23 cellular contexts compared by ENCODE assay signal in genomic region chr4:26434030-26434639, GRCh38. TPM values are rescaled to one million over a fixed set of nuclear protein-coding genes. Genes with fewer than 3 reads are reported as not detected.
A peak's percentile ranks its signal among the peaks of the same experiment; 100 is the strongest.
DNase-seq lines count a peak whose midpoint lies in the region; ATAC-seq and TF ChIP-seq lines count a peak whose summit lies in the region.
"Had no signal": no experiment of that assay in that cellular context is flagged by ENCODE, and none has a peak within 500 bp of the region (broad histone marks: within the 10 kb centered on the region; RNA-seq: fewer than 3 reads in every experiment).

No MANE protein-coding gene starts in this region.

- H3K4me2 ChIP-seq in fibroblast of lung (ENCODE audit: extremely low read depth, insufficient read depth, low read length) = no peak overlapping the region
- H3K4me2 ChIP-seq: A549, neural progenitor cell had no signal

- no peaks in the 10 kb centered on the region for H3K9me3 Mint-ChIP-seq in activated T-cell treated with anti-CD3 and anti-CD28 coated beads, Interleukin-2, amount 50 U/mL, for 24 hours
- H3K9me3 Mint-ChIP-seq in progenitor cell of endocrine pancreas (ENCODE audit: low read depth) = no peaks in the 10 kb centered on the region
- H3K9me3 Mint-ChIP-seq: CD14-positive monocyte; neural progenitor cell; stimulated activated memory B cell treated with anti-CD40 and anti-IgM and Interleukin-4, amounts not matched to agents 10 μg/mL and 1 μg/mL and 100 μg/mL, for 72 hours had no signal

- no peak overlapping the region for H3K4me3 Mint-ChIP-seq in activated T-cell treated with anti-CD3 and anti-CD28 coated beads, Interleukin-2, amount 50 U/mL, for 24 hours
- no peak overlapping the region for H3K4me3 Mint-ChIP-seq in progenitor cell of endocrine pancreas (ENCODE audit: low read depth)
- H3K4me3 Mint-ChIP-seq: CD14-positive monocyte; neural progenitor cell; stimulated activated memory B cell treated with anti-CD40 and anti-IgM and Interleukin-4, amounts not matched to agents 10 μg/mL and 1 μg/mL and 100 μg/mL, for 72 hours had no signal

- peaks cover 96% of the 10 kb centered on the region for H3K36me3 Mint-ChIP-seq in activated T-cell treated with anti-CD3 and anti-CD28 coated beads, Interleukin-2, amount 50 U/mL, for 24 hours (ENCODE audit: low read depth)
- H3K36me3 Mint-ChIP-seq in progenitor cell of endocrine pancreas (ENCODE audit: insufficient read depth) = peaks cover 52% of the 10 kb centered on the region

- ATAC-seq in GM18517 (IDR thresholded peaks at IDR 0.05; ENCODE audit: unreplicated experiment) = no peak
- ATAC-seq: A549; esophagus mucosa; stimulated activated memory B cell treated with anti-CD40 and anti-IgM and Interleukin-4, amounts not matched to agents 10 μg/mL and 1 μg/mL and 100 μg/mL, for 72 hours had no signal

- H2AFZ ChIP-seq in fibroblast of lung (ENCODE audit: low read length) = no peak overlapping the region
- H2AFZ ChIP-seq: neural progenitor cell had no signal

- peak overlapping the region; percentile 22 for H3K27ac Mint-ChIP-seq in activated T-cell treated with anti-CD3 and anti-CD28 coated beads, Interleukin-2, amount 50 U/mL, for 24 hours
- peak overlapping the region; percentile 31 for H3K27ac Mint-ChIP-seq in progenitor cell of endocrine pancreas
- H3K27ac Mint-ChIP-seq: neural progenitor cell; stimulated activated memory B cell treated with anti-CD40 and anti-IgM and Interleukin-4, amounts not matched to agents 10 μg/mL and 1 μg/mL and 100 μg/mL, for 72 hours had no signal

- peak overlapping the region; percentile 11 for H3K9ac ChIP-seq in adipocyte (ENCODE audit: low read length)
- H3K9ac ChIP-seq in fibroblast of lung (ENCODE audit: insufficient read depth, low read length) = no peak overlapping the region
- H3K9ac ChIP-seq: neural progenitor cell had no signal

- H3K4me1 ChIP-seq in adipocyte (ENCODE audit: control insufficient read depth, insufficient read depth, low read length) (peaks cover 31% of the 10 kb centered on the region), fibroblast of lung (ENCODE audit: control insufficient read depth, extremely low read depth, insufficient read depth, low read length) (no peaks in the 10 kb centered on the region)
- H3K4me1 ChIP-seq: A549, neural progenitor cell had no signal

- DNase-seq in activated T-cell treated with anti-CD3 and anti-CD28 coated beads, Interleukin-2, amount 50 U/mL, for 24 hours = no peak
- DNase-seq in activated T-cell treated with anti-CD3 and anti-CD28 coated beads for 4 hours = no peak
- DNase-seq in adipocyte (ENCODE audit: low read depth) = peak; percentile 55
- DNase-seq in fibroblast of lung (ENCODE audit: low read depth in 2 of 2) = peak; percentile 28 to 67
- DNase-seq in progenitor cell of endocrine pancreas (ENCODE audit: low spot score, unreplicated experiment) = no peak
- no peak for DNase-seq in NCI-H187 (lab: John Stamatoyannopoulos, UW)
- DNase-seq in AG08395 (ENCODE audit: low spot score) = no peak
- DNase-seq: activated gamma-delta T cell, dermis blood vessel endothelial cell, DMS153, islet precursor cell, midbrain, NCI-H1417 treated with DMSO at 0.1 percent for 48 hours, NCI-H774, T-helper 9 cell, thyroid gland had no signal

- H3K27me3 Mint-ChIP-seq in activated T-cell treated with anti-CD3 and anti-CD28 coated beads, Interleukin-2, amount 50 U/mL, for 24 hours = no peaks in the 10 kb centered on the region
- H3K27me3 Mint-ChIP-seq in progenitor cell of endocrine pancreas = no peaks in the 10 kb centered on the region
- H3K27me3 Mint-ChIP-seq: stimulated activated memory B cell treated with anti-CD40 and anti-IgM and Interleukin-4, amounts not matched to agents 10 μg/mL and 1 μg/mL and 100 μg/mL, for 72 hours had no signal

- no peak overlapping the region for H3K27ac ChIP-seq in fibroblast of lung (ENCODE audit: insufficient read depth, low read length)
- H3K27ac ChIP-seq: A549, neural progenitor cell, thyroid gland had no signal

- no peaks in the 10 kb centered on the region for H3K9me3 ChIP-seq in adipocyte (ENCODE audit: control insufficient read depth, low read length)
- H3K9me3 ChIP-seq in fibroblast of lung (ENCODE audit: control insufficient read depth, insufficient read depth, low read depth, low read length) = no peaks in the 10 kb centered on the region
- H3K9me3 ChIP-seq: A549, thyroid gland had no signal

- H3K4me3 ChIP-seq in adipocyte (ENCODE audit: low read length) = no peak overlapping the region
- no peak overlapping the region for H3K4me3 ChIP-seq in fibroblast of lung (replicated peaks in 1 of 4; ENCODE audit: control extremely low read depth in 1 of 4, insufficient read depth in 1 of 4, low read depth in 3 of 4, low read length in 4 of 4)
- H3K4me3 ChIP-seq: A549, neural progenitor cell, thyroid gland had no signal

- TF ChIP-seq CTCF in fibroblast of lung (conservative IDR thresholded peaks at IDR 0.05 in 1 of 2, IDR thresholded peaks at IDR 0.05 in 1 of 2; ENCODE audit: low read depth in 1 of 2, low read length in 2 of 2) = no peak
- TF ChIP-seq CTCF in progenitor cell of endocrine pancreas (IDR thresholded peaks at IDR 0.05; ENCODE audit: unreplicated experiment) = no peak

- no peaks in the 10 kb centered on the region for H3K4me1 Mint-ChIP-seq in activated T-cell treated with anti-CD3 and anti-CD28 coated beads, Interleukin-2, amount 50 U/mL, for 24 hours (ENCODE audit: low read depth)
- H3K4me1 Mint-ChIP-seq in progenitor cell of endocrine pancreas (ENCODE audit: low read depth) = peaks cover 40% of the 10 kb centered on the region
- H3K4me1 Mint-ChIP-seq: neural progenitor cell; stimulated activated memory B cell treated with anti-CD40 and anti-IgM and Interleukin-4, amounts not matched to agents 10 μg/mL and 1 μg/mL and 100 μg/mL, for 72 hours had no signal

- H3K36me3 ChIP-seq in adipocyte (ENCODE audit: control insufficient read depth, insufficient read depth, low read length, severe bottlenecking) (peaks cover 49% of the 10 kb centered on the region), fibroblast of lung (ENCODE audit: control insufficient read depth, insufficient read depth, low read length) (peaks cover 7% of the 10 kb centered on the region)

- H4K20me1 ChIP-seq in fibroblast of lung (ENCODE audit: control insufficient read depth, extremely low read depth, insufficient read depth, low read length) = no peaks in the 10 kb centered on the region

- H3K27me3 ChIP-seq in adipocyte (replicated peaks; ENCODE audit: control insufficient read depth, insufficient read depth, low read length) (no peaks in the 10 kb centered on the region), fibroblast of lung (ENCODE audit: control insufficient read depth, insufficient read depth, low read length) (no peaks in the 10 kb centered on the region)
- H3K27me3 ChIP-seq: neural progenitor cell, thyroid gland had no signal

- no peaks in the 10 kb centered on the region for H3K79me2 ChIP-seq in fibroblast of lung (ENCODE audit: control insufficient read depth, insufficient read depth, low read length)

RNA-seq across cellular contexts. Expression of gene CCKAR, which starts 56.1 kb away (rescaled TPM):
- total RNA-seq in fibroblast of lung (under 0.01 and 0.83 TPM in 2 replicates), progenitor cell of endocrine pancreas (2.4 and 2.7 TPM in 2 replicates)
- polyA plus RNA-seq in fibroblast of lung = 0.08 and 0.59 TPM in 2 replicates
- polyA plus RNA-seq in fibroblast of lung (2012) = 0.50 TPM in 1 of 2 replicates, not detected in the other
- 0.37 and 1.4 TPM in 2 replicates for polyA minus RNA-seq in fibroblast of lung (ENCODE audit: low replicate concordance)
- total RNA-seq: dermis blood vessel endothelial cell, esophagus mucosa, SK-MEL-5, thyroid gland had no signal
- polyA plus RNA-seq: A549, CD14-positive monocyte had no signal

Comparison
In these comparisons a context has a peak if more than half of its experiments do, and no peak if none do; other contexts are left out.
1. DNase-seq: peak in adipocyte (single experiment) and fibroblast of lung (2 of 2); none in activated T-cell treated with anti-CD3 and anti-CD28 coated beads, Interleukin-2, amount 50 U/mL, for 24 hours (single experiment), activated T-cell treated with anti-CD3 and anti-CD28 coated beads for 4 hours (single experiment), progenitor cell of endocrine pancreas (single experiment), NCI-H187 (0 of 2) and AG08395 (single experiment).